In genomic region chr19:11361771-11362731, GRCh38 we compare ENCODE assay signal across 23 cellular contexts. TPM values are rescaled to one million over a fixed set of nuclear protein-coding genes. Genes with fewer than 3 reads are reported as not detected.
DNase-seq lines count a peak whose midpoint lies in the region; ATAC-seq, FAIRE-seq and TF ChIP-seq lines count a peak whose summit lies in the region.
"Had no signal": no experiment of that assay in that cellular context is flagged by ENCODE, and none has a peak within 500 bp of the region (broad histone marks: within the 10 kb centered on the region; RNA-seq: fewer than 3 reads in every experiment).

No MANE protein-coding gene starts in this region.

- H3K27me3 Mint-ChIP-seq in GM23338 (ENCODE audit: insufficient read depth, low read depth, poor library complexity) (peaks cover 25% of the 10 kb centered on the region), astrocyte (ENCODE audit: low read depth, unreplicated experiment) (peaks cover 6% of the 10 kb centered on the region), neural progenitor cell (ENCODE audit: insufficient read depth, low read depth) (peaks cover 11% of the 10 kb centered on the region)
- H3K27me3 Mint-ChIP-seq: CD4-positive, CD25-positive, alpha-beta regulatory T cell had no signal

- no peaks in the 10 kb centered on the region for H3K9me2 ChIP-seq in GM23338 (ENCODE audit: insufficient read depth)

- no peaks in the 10 kb centered on the region for H3K36me3 ChIP-seq in GM23338 (ENCODE audit: insufficient read depth)
- no peaks in the 10 kb centered on the region for H3K36me3 ChIP-seq in astrocyte (ENCODE audit: insufficient read depth, low read length)
- no peaks in the 10 kb centered on the region for H3K36me3 ChIP-seq in neural progenitor cell
- peaks cover 0 to 90% of the 10 kb centered on the region in 2 donors for H3K36me3 ChIP-seq in gastroesophageal sphincter
- peaks cover 52 to 54% of the 10 kb centered on the region in 2 donors for H3K36me3 ChIP-seq in ascending aorta
- H3K36me3 ChIP-seq: right lobe of liver had no signal

- H3K36me3 Mint-ChIP-seq in GM23338 (ENCODE audit: low read depth): no peaks in the 10 kb centered on the region
- H3K36me3 Mint-ChIP-seq in astrocyte (ENCODE audit: low read depth, unreplicated experiment): peaks cover 23% of the 10 kb centered on the region
- H3K36me3 Mint-ChIP-seq in neural progenitor cell: no peaks in the 10 kb centered on the region

- TF ChIP-seq POLR2A in gastroesophageal sphincter (IDR thresholded peaks at IDR 0.05): no peak

- no peak for FAIRE-seq in astrocyte (lab: Jason Lieb, UNC)
- FAIRE-seq: G401.6, islet of Langerhans had no signal

- H3K27ac Mint-ChIP-seq in GM23338: peak overlapping the region; percentile 83
- H3K27ac Mint-ChIP-seq in astrocyte (ENCODE audit: unreplicated experiment): no peak overlapping the region
- H3K27ac Mint-ChIP-seq in neural progenitor cell: no peak overlapping the region
- H3K27ac Mint-ChIP-seq: activated CD8-positive, alpha-beta T cell treated with anti-CD3 and anti-CD28 coated beads, Interleukin-2, amount 10 ng/mL, durations not matched to agents 7 days and 5 days; CD4-positive, CD25-positive, alpha-beta regulatory T cell had no signal

- peak overlapping the region; percentile 86 for H3K4me2 ChIP-seq in GM23338
- H3K4me2 ChIP-seq in astrocyte (ENCODE audit: low read length): no peak overlapping the region
- H3K4me2 ChIP-seq in neural progenitor cell: peak overlapping the region; percentile 77

- H3K4me3 Mint-ChIP-seq in GM23338 (peak overlapping the region; percentile 78), astrocyte (ENCODE audit: unreplicated experiment) (peak overlapping the region; percentile 34), neural progenitor cell (peak overlapping the region; percentile 80)
- H3K4me3 Mint-ChIP-seq: activated CD8-positive, alpha-beta T cell treated with anti-CD3 and anti-CD28 coated beads, Interleukin-2, amount 10 ng/mL, durations not matched to agents 7 days and 5 days; CD4-positive, CD25-positive, alpha-beta regulatory T cell had no signal

- H3K9me3 Mint-ChIP-seq in GM23338 (no peaks in the 10 kb centered on the region), astrocyte (ENCODE audit: unreplicated experiment) (no peaks in the 10 kb centered on the region), neural progenitor cell (no peaks in the 10 kb centered on the region)
- H3K9me3 Mint-ChIP-seq: CD4-positive, CD25-positive, alpha-beta regulatory T cell had no signal

- H3K4me1 ChIP-seq in GM23338 (ENCODE audit: insufficient read depth) (peaks cover 6% of the 10 kb centered on the region; the same call in 1 of the 2 replicates), astrocyte (ENCODE audit: insufficient read depth, low read length) (no peaks in the 10 kb centered on the region), neural progenitor cell (peaks cover 4% of the 10 kb centered on the region), gastroesophageal sphincter (peaks cover 0 to 10% (median 0%) of the 10 kb centered on the region in 3 donors), ascending aorta (no peaks in the 10 kb centered on the region)
- H3K4me1 ChIP-seq: parathyroid adenoma had no signal

- TF ChIP-seq CTCF in GM23338 (conservative IDR thresholded peaks at IDR 0.05; ENCODE audit: low read depth in 2 of 2): no peak
- TF ChIP-seq CTCF in astrocyte (IDR thresholded peaks at IDR 0.05; ENCODE audit: insufficient read depth, low read depth, low read length): no peak
- no peak for TF ChIP-seq CTCF in neural progenitor cell (IDR thresholded peaks at IDR 0.05)
- TF ChIP-seq CTCF in gastroesophageal sphincter (IDR thresholded peaks at IDR 0.05): no peak
- TF ChIP-seq CTCF in ascending aorta (IDR thresholded peaks at IDR 0.05): no peak
- TF ChIP-seq CTCF in foreskin fibroblast (IDR thresholded peaks at IDR 0.05; ENCODE audit: low read depth, low read length): no peak

- ATAC-seq in GM23338 (peak; percentile 74), gastroesophageal sphincter (no peak)
- ATAC-seq: activated CD8-positive, alpha-beta T cell treated with anti-CD3 and anti-CD28 coated beads, Interleukin-2, amount 10 ng/mL, durations not matched to agents 7 days and 5 days had no signal

- H2AFZ ChIP-seq in GM23338 (peak overlapping the region; percentile 98), astrocyte (ENCODE audit: low read depth, low read length) (no peak overlapping the region), neural progenitor cell (replicated peaks) (no peak overlapping the region)
- H2AFZ ChIP-seq: parathyroid adenoma had no signal

- H3K4me1 Mint-ChIP-seq in GM23338 (peaks cover 12% of the 10 kb centered on the region), astrocyte (ENCODE audit: low read depth, unreplicated experiment) (no peaks in the 10 kb centered on the region), neural progenitor cell (peaks cover 10% of the 10 kb centered on the region)

- H3K79me2 ChIP-seq in GM23338 (replicated peaks; ENCODE audit: insufficient read depth): no peaks in the 10 kb centered on the region
- no peaks in the 10 kb centered on the region for H3K79me2 ChIP-seq in astrocyte (ENCODE audit: insufficient read depth, low read length)
- no peaks in the 10 kb centered on the region for H3K79me2 ChIP-seq in neural progenitor cell (ENCODE audit: low read depth)
- H3K79me2 ChIP-seq: parathyroid adenoma had no signal

- H4K20me1 ChIP-seq in GM23338 (replicated peaks; ENCODE audit: insufficient read depth): no peaks in the 10 kb centered on the region
- peaks cover 29% of the 10 kb centered on the region for H4K20me1 ChIP-seq in astrocyte (ENCODE audit: insufficient read depth, low read length)
- H4K20me1 ChIP-seq in neural progenitor cell (ENCODE audit: low read depth): peaks cover 25% of the 10 kb centered on the region

- H3K27ac ChIP-seq in GM23338 (ENCODE audit: low read depth) (no peak overlapping the region), astrocyte (ENCODE audit: low read depth, low read length) (no peak overlapping the region), neural progenitor cell (no peak overlapping the region), gastroesophageal sphincter (no peak overlapping the region), ascending aorta (no peak overlapping the region)
- H3K27ac ChIP-seq: lower lobe of right lung, parathyroid adenoma, right lobe of liver, SK-N-MC had no signal

- intact Hi-C loops in ascending aorta (cut with DNase I): no loop called here

- TF ChIP-seq EP300 in gastroesophageal sphincter (IDR thresholded peaks at IDR 0.05): no peak

- no peaks in the 10 kb centered on the region for H3F3A ChIP-seq in GM23338 (replicated peaks; ENCODE audit: low read depth)
- H3F3A ChIP-seq in neural progenitor cell (ENCODE audit: low read depth): peaks cover 6% of the 10 kb centered on the region

- H3K9ac ChIP-seq in astrocyte (ENCODE audit: low read length): no peak overlapping the region
- no peak overlapping the region for H3K9ac ChIP-seq in neural progenitor cell
- H3K9ac ChIP-seq: parathyroid adenoma had no signal

- H3K4me3 ChIP-seq in GM23338: peak overlapping the region; percentile 75
- no peak overlapping the region for H3K4me3 ChIP-seq in astrocyte (ENCODE audit: insufficient read depth, low read depth, low read length)
- peak overlapping the region; percentile 65 for H3K4me3 ChIP-seq in iPS-18c (ENCODE audit: insufficient read depth, low read depth, low read length)
- peak overlapping the region; percentile 38 for H3K4me3 ChIP-seq in neural progenitor cell
- H3K4me3 ChIP-seq in gastroesophageal sphincter: no peak overlapping the region
- H3K4me3 ChIP-seq in ascending aorta: no peak overlapping the region
- H3K4me3 ChIP-seq in foreskin fibroblast (ENCODE audit: low read depth in 1 of 2, low read length in 2 of 2): no peak overlapping the region
- H3K4me3 ChIP-seq: lower lobe of right lung, SK-N-MC had no signal

- no peaks in the 10 kb centered on the region for H3K9me3 ChIP-seq in astrocyte (ENCODE audit: insufficient read depth, low read depth, low read length)
- H3K9me3 ChIP-seq in iPS-18c (ENCODE audit: control insufficient read depth, insufficient read depth, low read length): no peaks in the 10 kb centered on the region
- H3K9me3 ChIP-seq in neural progenitor cell (ENCODE audit: low read depth): no peaks in the 10 kb centered on the region
- H3K9me3 ChIP-seq in gastroesophageal sphincter: no peaks in the 10 kb centered on the region
- H3K9me3 ChIP-seq in ascending aorta: no peaks in the 10 kb centered on the region
- H3K9me3 ChIP-seq: lower lobe of right lung, right lobe of liver had no signal

- no peaks in the 10 kb centered on the region for H3K27me3 ChIP-seq in GM23338 (ENCODE audit: insufficient read depth)
- H3K27me3 ChIP-seq in astrocyte (ENCODE audit: insufficient read depth, low read length): no peaks in the 10 kb centered on the region
- peaks cover 41% of the 10 kb centered on the region for H3K27me3 ChIP-seq in neural progenitor cell
- H3K27me3 ChIP-seq in gastroesophageal sphincter: no peaks in the 10 kb centered on the region
- H3K27me3 ChIP-seq in ascending aorta: no peaks in the 10 kb centered on the region
- H3K27me3 ChIP-seq: right lobe of liver had no signal

- 79 to 92% methylated on average over 11 to 15 of the region's 35 CpGs for WGBS in gastroesophageal sphincter (ENCODE audit: low coverage in 1 of 2), 2 donors

- DNase-seq in GM23338 (ENCODE audit: low spot score) (peak; percentile 89), astrocyte (ENCODE audit: low read depth) (no peak), neural progenitor cell (ENCODE audit: low spot score) (no peak), ascending aorta (ENCODE audit: low spot score in 2 of 2) (no peak), foreskin fibroblast (no peak)
- no peak for DNase-seq in activated CD4-positive, alpha-beta T cell treated with anti-CD3 and anti-CD28 coated beads, Interleukin-2, amount 50 U/mL, for 4 hours
- DNase-seq: activated CD4-positive, CD25-positive, alpha-beta regulatory T cell; activated CD8-positive, alpha-beta T cell treated with anti-CD3 and anti-CD28 coated beads, Interleukin-2, amount 10 ng/mL, durations not matched to agents 7 days and 5 days; activated naive CD4-positive, alpha-beta T cell treated with Interleukin-2 at 50 U/mL for 16 hours; activated T-cell treated with anti-CD3 and anti-CD28 coated beads, Interleukin-2, amount 50 U/mL, for 1 hour; CD4-positive, CD25-positive, alpha-beta regulatory T cell; DMS 273 treated with DMSO at 0.1 percent for 48 hours; NCI-H1048; NCI-H1930; NCI-H345 had no signal

RNA-seq across cellular contexts. Expression of gene PLPPR2, which starts 6.8 kb away (rescaled TPM):
- 5.7 and 12.0 TPM in 2 replicates for total RNA-seq in GM23338 (2014; rRNA removed; shearing (Covaris generic))
- 5.0 and 9.0 TPM in 2 replicates for polyA plus RNA-seq in GM23338 (2016; fragmentation: Nextera tagmentation; extraction: Ambion mirVana)
- 37.8 and 46.6 TPM in 2 replicates for total RNA-seq in astrocyte
- 0.80 and 3.1 TPM in 2 replicates for total RNA-seq in neural progenitor cell (ENCODE audit: low replicate concordance)
- 10 to 100 TPM; 20.5 to 57.7 (median 44.9) TPM for total RNA-seq in gastroesophageal sphincter
- total RNA-seq in ascending aorta: 61.4 TPM

RNA-seq across cellular contexts. Expression of gene SWSAP1, which starts 12.4 kb away (rescaled TPM):
- 2.1 and 4.1 TPM in 2 replicates for total RNA-seq in GM23338 (2014; rRNA removed; shearing (Covaris generic))
- polyA plus RNA-seq in GM23338 (2016; fragmentation: Nextera tagmentation; extraction: Ambion mirVana): 6.1 and 6.6 TPM in 2 replicates
- total RNA-seq in astrocyte (1.7 and 1.8 TPM in 2 replicates), neural progenitor cell (ENCODE audit: low replicate concordance) (1.0 and 1.5 TPM in 2 replicates), gastroesophageal sphincter (1 to 10 TPM in 2 of 4 donors, under 1 TPM in 2; 0.62 to 2.6 (median 1.0) TPM), ascending aorta (4.5 TPM)

RNA-seq across cellular contexts. Expression of gene CCDC159, which starts 15.7 kb away (rescaled TPM):
- 3.4 and 3.5 TPM in 2 replicates for total RNA-seq in GM23338 (2014; rRNA removed; shearing (Covaris generic))
- polyA plus RNA-seq in GM23338 (2016; fragmentation: Nextera tagmentation; extraction: Ambion mirVana): 5.1 and 6.2 TPM in 2 replicates
- total RNA-seq in astrocyte: 11.8 and 14.8 TPM in 2 replicates
- total RNA-seq in neural progenitor cell (ENCODE audit: low replicate concordance): 1.8 and 4.4 TPM in 2 replicates
- 10 to 100 TPM in 3 of 4 donors, 1 to 10 TPM in 1; 6.6 to 30.0 (median 19.0) TPM for total RNA-seq in gastroesophageal sphincter
- 79.0 TPM for total RNA-seq in ascending aorta

RNA-seq across cellular contexts. Expression of gene TMEM205, which starts 16.0 kb away (rescaled TPM):
- 223 and 293 TPM in 2 replicates for total RNA-seq in GM23338 (2014; rRNA removed; shearing (Covaris generic))
- polyA plus RNA-seq in GM23338 (2016; fragmentation: Nextera tagmentation; extraction: Ambion mirVana): 114 and 123 TPM in 2 replicates
- total RNA-seq in astrocyte: 45.0 and 46.0 TPM in 2 replicates
- 57.0 and 77.1 TPM in 2 replicates for total RNA-seq in neural progenitor cell (ENCODE audit: low replicate concordance)
- 100 to 1,000 TPM; 165 to 262 (median 210) TPM for total RNA-seq in gastroesophageal sphincter
- total RNA-seq in ascending aorta: 225 TPM

RNA-seq across cellular contexts. Expression of gene EPOR, which starts 22.1 kb away (rescaled TPM):
- 6.8 and 12.0 TPM in 2 replicates for total RNA-seq in GM23338 (2014; rRNA removed; shearing (Covaris generic))
- 9.1 and 9.2 TPM in 2 replicates for polyA plus RNA-seq in GM23338 (2016; fragmentation: Nextera tagmentation; extraction: Ambion mirVana)
- total RNA-seq in astrocyte (4.4 and 4.7 TPM in 2 replicates), neural progenitor cell (ENCODE audit: low replicate concordance) (6.5 and 7.3 TPM in 2 replicates), gastroesophageal sphincter (1 to 10 TPM in 3 of 4 donors, under 1 TPM in 1; 0.62 to 5.1 (median 2.7) TPM), ascending aorta (0.21 TPM)

Comparison
In these comparisons a context has a peak if more than half of its experiments do, and no peak if none do; other contexts are left out.
1. H3K4me3 ChIP-seq: peak in GM23338 (single experiment), iPS-18c (single experiment) and neural progenitor cell (single experiment); none in astrocyte (single experiment), gastroesophageal sphincter (0 of 2), ascending aorta (0 of 2) and foreskin fibroblast (0 of 2).
2. Peak in every context shown above with its lines, with median percentiles within 50 percentile points of each other: H3K4me3 Mint-ChIP-seq.